Comparison of ENCODE assay signal across 20 cellular contexts in genomic region chr6:124800222-124800621, GRCh38.
DNase-seq lines count a peak whose midpoint lies in the region; ATAC-seq lines count a peak whose summit lies in the region.
"Had no signal": no experiment of that assay in that cellular context is flagged by ENCODE, and none has a peak within 500 bp of the region (broad histone marks: within the 10 kb centered on the region; RNA-seq: fewer than 3 reads in every experiment).

No MANE protein-coding gene starts in this region.

- DNase-seq in NCI-H2227 (lab: John Stamatoyannopoulos, UW; ENCODE audit: unreplicated experiment) = peak; percentile 39
- peak; percentile 9 for DNase-seq in RPMI7951 (ENCODE audit: low read depth)
- DNase-seq in left kidney (ENCODE audit: low read depth, low spot score) = peak; percentile 31
- peak; percentile 15 for DNase-seq in pons (ENCODE audit: low spot score)
- no peak for DNase-seq in stimulated activated CD4-positive, alpha-beta T cell treated with anti-CD3 and anti-CD28 coated beads, Interleukin-1b, Interleukin-23, amount 100 ng/mL, for 48 hours
- no peak for DNase-seq in HUDEP-2 (lab: John Stamatoyannopoulos, UW; ENCODE audit: unreplicated experiment in 76 of 76)
- DNase-seq: AML-193; CD4-positive, alpha-beta memory T cell; COR-L47; DMS53; GF-D8; NCI-H1048; NCI-H1436; NCI-H2081 treated with DMSO at 0.1 percent for 48 hours; NCI-H446 treated with DMSO at 0.1 percent for 48 hours; NCI-H82; PC-9; SHP77 had no signal

- no peak for ATAC-seq in GM18861 (IDR thresholded peaks at IDR 0.05; ENCODE audit: unreplicated experiment)
- ATAC-seq: A549 had no signal

Comparison
In these comparisons a context has a peak if more than half of its experiments do, and no peak if none do; other contexts are left out.
1. DNase-seq: peak in NCI-H2227 (single experiment), RPMI7951 (single experiment), left kidney (single experiment) and pons (single experiment); none in stimulated activated CD4-positive, alpha-beta T cell treated with anti-CD3 and anti-CD28 coated beads, Interleukin-1b, Interleukin-23, amount 100 ng/mL, for 48 hours (single experiment) and HUDEP-2 (0 of 76).